Comparison of ENCODE assay signal across 9 cellular contexts in the genomic region with DNA sequence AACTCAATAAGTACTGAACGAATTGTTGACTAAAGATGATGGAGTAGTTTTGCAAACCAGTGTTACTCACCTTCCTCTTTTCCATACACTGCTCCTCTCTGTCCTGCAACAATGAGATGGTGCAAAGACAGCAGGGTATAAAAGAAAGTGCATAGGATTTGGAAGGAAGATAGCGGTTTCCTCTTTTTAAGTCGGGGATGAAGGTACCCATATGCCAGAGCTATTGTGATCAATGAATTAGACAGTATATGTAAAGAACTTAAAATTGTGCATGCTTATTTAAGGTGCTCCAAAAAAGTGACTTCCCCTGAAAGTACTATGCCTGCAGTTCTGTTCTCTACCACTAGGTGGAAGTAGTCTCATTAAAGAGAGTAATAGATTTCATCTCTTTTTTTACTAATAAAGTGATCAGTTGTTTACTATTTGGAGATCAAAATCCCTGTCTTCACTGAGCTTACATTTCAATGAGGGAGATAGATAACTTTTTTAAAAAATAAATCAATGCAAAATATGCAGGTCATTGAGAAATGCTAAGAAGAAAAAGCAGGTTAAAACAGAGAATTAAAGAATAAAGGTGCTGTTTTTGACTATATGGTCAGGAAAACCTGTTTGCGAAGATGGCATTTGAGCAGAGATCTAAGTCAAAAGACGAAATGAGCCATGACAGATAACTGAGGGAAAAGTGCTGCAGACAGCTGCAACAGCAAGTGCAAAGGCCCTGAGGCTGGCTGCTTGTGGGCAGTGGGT.
DNase-seq lines count a peak whose midpoint lies in the region; ATAC-seq, FAIRE-seq and TF ChIP-seq lines count a peak whose summit lies in the region.
"Had no signal": no experiment of that assay in that cellular context is flagged by ENCODE, and none has a peak within 500 bp of the region (broad histone marks: within the 10 kb centered on the region; RNA-seq: fewer than 3 reads in every experiment).

No MANE protein-coding gene starts in this region.

- H3K4me3 ChIP-seq in right lobe of liver, result no peak overlapping the region

- FAIRE-seq in frontal cortex (lab: Jason Lieb, UNC), result no peak

- H3K4me1 ChIP-seq in right lobe of liver, result peaks cover 0 to 11% (median 0%) of the 10 kb centered on the region in 4 donors

- no peak for TF ChIP-seq POLR2A in right lobe of liver (IDR thresholded peaks at IDR 0.05)

- H3K27ac ChIP-seq in right lobe of liver, result no peak overlapping the region

- no peak for ATAC-seq in activated CD8-positive, alpha-beta T cell treated with anti-CD3 and anti-CD28 coated beads, Interleukin-2, amount 10 ng/mL, durations not matched to agents 7 days and 5 days
- ATAC-seq in right lobe of liver, result no peak
- no peak for ATAC-seq in GM19467 (IDR thresholded peaks at IDR 0.05; ENCODE audit: unreplicated experiment)

- peak; percentile 40 for DNase-seq in Calu3
- DNase-seq in HT-29 (ENCODE audit: low spot score), result peak; percentile 49
- DNase-seq in activated CD8-positive, alpha-beta T cell treated with anti-CD3 and anti-CD28 coated beads, Interleukin-2, amount 10 ng/mL, durations not matched to agents 7 days and 5 days, result peak; percentile 21
- DNase-seq in right lobe of liver, result no peak
- DNase-seq in frontal cortex (ENCODE audit: low spot score in 2 of 2), result no peak
- no peak for DNase-seq in GM19238 (ENCODE audit: insufficient read length, low spot score)
- no peak for DNase-seq in effector CD4-positive, alpha-beta T cell

- no peaks in the 10 kb centered on the region for H3K4me1 Mint-ChIP-seq in Calu3 (ENCODE audit: low read depth, unreplicated experiment)
- no peaks in the 10 kb centered on the region for H3K4me1 Mint-ChIP-seq in activated CD8-positive, alpha-beta T cell treated with anti-CD3 and anti-CD28 coated beads, Interleukin-2, amount 10 ng/mL, durations not matched to agents 7 days and 5 days (ENCODE audit: low read depth)

- H3K36me3 ChIP-seq in right lobe of liver, result no peaks in the 10 kb centered on the region

- H3K27ac Mint-ChIP-seq in Calu3 (ENCODE audit: unreplicated experiment), result no peak overlapping the region
- no peak overlapping the region for H3K27ac Mint-ChIP-seq in activated CD8-positive, alpha-beta T cell treated with anti-CD3 and anti-CD28 coated beads, Interleukin-2, amount 10 ng/mL, durations not matched to agents 7 days and 5 days
- H3K27ac Mint-ChIP-seq: stimulated activated naive CD8-positive, alpha-beta T cell treated with anti-CD3 and anti-CD28 coated beads, Interleukin-15, Interleukin-2, amounts not matched to agents 100 ng/mL and 50 ng/mL, for 24 hours had no signal

- WGBS in right lobe of liver (ENCODE audit: insufficient coverage, low coverage, low lambda C conversion rate, missing lambda C conversion rate), result 81% methylated on average over 5 of the region's 5 CpGs

- POLR2A ChIA-PET in activated CD8-positive, alpha-beta T cell treated with anti-CD3 and anti-CD28 coated beads, Interleukin-2, amount 10 ng/mL, durations not matched to agents 7 days and 5 days (lab: Charles Lee), result no interaction called here

- H3K27me3 ChIP-seq in right lobe of liver, result no peaks in the 10 kb centered on the region

- H3K27me3 Mint-ChIP-seq in Calu3 (ENCODE audit: unreplicated experiment), result peaks cover 26% of the 10 kb centered on the region
- no peaks in the 10 kb centered on the region for H3K27me3 Mint-ChIP-seq in activated CD8-positive, alpha-beta T cell treated with anti-CD3 and anti-CD28 coated beads, Interleukin-2, amount 10 ng/mL, durations not matched to agents 7 days and 5 days (ENCODE audit: low read depth)

- H3K4me3 Mint-ChIP-seq in Calu3 (ENCODE audit: low read depth, unreplicated experiment), result no peak overlapping the region
- no peak overlapping the region for H3K4me3 Mint-ChIP-seq in activated CD8-positive, alpha-beta T cell treated with anti-CD3 and anti-CD28 coated beads, Interleukin-2, amount 10 ng/mL, durations not matched to agents 7 days and 5 days
- H3K4me3 Mint-ChIP-seq: stimulated activated naive CD8-positive, alpha-beta T cell treated with anti-CD3 and anti-CD28 coated beads, Interleukin-15, Interleukin-2, amounts not matched to agents 100 ng/mL and 50 ng/mL, for 24 hours had no signal

- TF ChIP-seq CTCF in Calu3 (IDR thresholded peaks at IDR 0.05; ENCODE audit: unreplicated experiment), result peak; percentile 72
- peak; percentile 59 to 73 (median 62) for TF ChIP-seq CTCF in right lobe of liver (IDR thresholded peaks at IDR 0.05)

- no TSS peak for BruUV-seq in Calu3 (replicated peaks; lab: Mats Ljungman, UMichigan)

- no peaks in the 10 kb centered on the region for H3K9me3 ChIP-seq in right lobe of liver

- no peaks in the 10 kb centered on the region for H3K9me3 Mint-ChIP-seq in Calu3 (ENCODE audit: low read depth, unreplicated experiment)
- no peaks in the 10 kb centered on the region for H3K9me3 Mint-ChIP-seq in activated CD8-positive, alpha-beta T cell treated with anti-CD3 and anti-CD28 coated beads, Interleukin-2, amount 10 ng/mL, durations not matched to agents 7 days and 5 days (ENCODE audit: insufficient read depth)
- H3K9me3 Mint-ChIP-seq: stimulated activated naive CD8-positive, alpha-beta T cell treated with anti-CD3 and anti-CD28 coated beads, Interleukin-15, Interleukin-2, amounts not matched to agents 100 ng/mL and 50 ng/mL, for 24 hours had no signal

- H3K36me3 Mint-ChIP-seq in Calu3 (ENCODE audit: insufficient read depth, unreplicated experiment), result no peaks in the 10 kb centered on the region
- H3K36me3 Mint-ChIP-seq in activated CD8-positive, alpha-beta T cell treated with anti-CD3 and anti-CD28 coated beads, Interleukin-2, amount 10 ng/mL, durations not matched to agents 7 days and 5 days (ENCODE audit: low read depth), result no peaks in the 10 kb centered on the region

- CTCF ChIA-PET in Calu3 (lab: Charles Lee), result interaction anchor here (1.3 kb wide), 1 partner anchor 110 kb away, joined by 3 read pairs; no protein-coding TSS in a partner anchor
- CTCF ChIA-PET in activated CD8-positive, alpha-beta T cell treated with anti-CD3 and anti-CD28 coated beads, Interleukin-2, amount 10 ng/mL, durations not matched to agents 7 days and 5 days (lab: Charles Lee), result interaction anchor here (1.1 to 2.6 kb wide), 5 partner anchors 12 to 109 kb away, joined by 3 to 7 read pairs (median 5); no protein-coding TSS in a partner anchor

- intact Hi-C loops in Calu3 (cut with micrococcal nuclease; ENCODE audit: unreplicated experiment), result loop anchor here (1.0 kb wide), 1 partner anchor 109 kb away; no protein-coding TSS in a partner anchor
- intact Hi-C loops in right lobe of liver (cut with DNase I), result loop anchor here in 1 of 2 donors (10.0 kb wide), 1 partner anchor 49 kb away; no protein-coding TSS in a partner anchor

Comparison
In these comparisons a context has a peak if more than half of its experiments do, and no peak if none do; other contexts are left out.
1. DNase-seq: peak in Calu3 (single experiment), HT-29 (single experiment) and activated CD8-positive, alpha-beta T cell treated with anti-CD3 and anti-CD28 coated beads, Interleukin-2, amount 10 ng/mL, durations not matched to agents 7 days and 5 days (single experiment); none in right lobe of liver (0 of 3), frontal cortex (0 of 2), GM19238 (single experiment) and effector CD4-positive, alpha-beta T cell (single experiment).